ENCODE assay signal across 8 cellular contexts in genomic region chr7:24963218-24963617, GRCh38. TPM values are rescaled to one million over a fixed set of nuclear protein-coding genes. Genes with fewer than 3 reads are reported as not detected.
A peak's percentile ranks its signal among the peaks of the same experiment; 100 is the strongest.
DNase-seq lines count a peak whose midpoint lies in the region; ATAC-seq, FAIRE-seq and TF ChIP-seq lines count a peak whose summit lies in the region.

No MANE protein-coding gene starts in this region.

- H3K4me1 ChIP-seq in DND-41 (ENCODE audit: insufficient read depth, low read length) = peaks cover 50% of the 10 kb centered on the region
- H3K4me1 ChIP-seq in trophoblast cell (ENCODE audit: control insufficient read depth in 1 of 2, insufficient read depth in 2 of 2, low read length in 2 of 2) = peaks cover 6 to 7% of the 10 kb centered on the region in 2 experiments
- H3K4me1 ChIP-seq in Caco-2 = peaks cover 25% of the 10 kb centered on the region

- H3K79me1 ChIP-seq in trophoblast cell (ENCODE audit: low read length) = peaks cover 6% of the 10 kb centered on the region

- H3K9ac ChIP-seq in DND-41 (ENCODE audit: low read depth, low read length) (no peak overlapping the region), trophoblast cell (ENCODE audit: low read length) (no peak overlapping the region)

- DNase-seq in DND-41 = peak; percentile 47
- no peak for DNase-seq in H54 (ENCODE audit: insufficient read length, low spot score)
- peak; percentile 62 for DNase-seq in SIG-M5 treated with dmso at 0.1 percent for 504 hours (lab: John Stamatoyannopoulos, UW; ENCODE audit: unreplicated experiment)
- peak in 1 of 2 donors; percentile 34 for DNase-seq in trophoblast cell
- no peak for DNase-seq in osteocyte (ENCODE audit: extremely low spot score, unreplicated experiment)
- DNase-seq in Caco-2 = no peak
- DNase-seq in NCI-H748 (lab: John Stamatoyannopoulos, UW; ENCODE audit: unreplicated experiment) = no peak

- H3K27ac ChIP-seq in DND-41 (ENCODE audit: low read length) = peak overlapping the region; percentile 19
- H3K27ac ChIP-seq in trophoblast cell (ENCODE audit: low read depth, low read length) = no peak overlapping the region

- H2AFZ ChIP-seq in DND-41 (ENCODE audit: low read depth, low read length) (no peak overlapping the region), trophoblast cell (ENCODE audit: insufficient read depth, low read length, poor library complexity) (no peak overlapping the region)

- no peak overlapping the region for H2BK5ac ChIP-seq in trophoblast cell (ENCODE audit: low read depth, low read length, poor library complexity)

- H3K4me2 ChIP-seq in DND-41 (ENCODE audit: insufficient read depth, low read length) (no peak overlapping the region), trophoblast cell (ENCODE audit: low read length) (no peak overlapping the region)

- no peak for TF ChIP-seq POLR2A in H54 (IDR thresholded peaks at IDR 0.05; ENCODE audit: low read depth, low read length)

- WGBS in trophoblast cell (ENCODE audit: extremely low coverage, insufficient coverage, insufficient read length) = no CpG with 5 or more reads among the region's 2 CpGs

- no peak overlapping the region for H4K91ac ChIP-seq in trophoblast cell (ENCODE audit: low read depth, low read length)

- H4K8ac ChIP-seq in trophoblast cell (ENCODE audit: low read depth, low read length) = no peak overlapping the region

- H3K36me3 ChIP-seq in DND-41 (ENCODE audit: insufficient read depth, low read length) = no peaks in the 10 kb centered on the region
- H3K36me3 ChIP-seq in trophoblast cell (ENCODE audit: control insufficient read depth in 1 of 2, insufficient read depth in 2 of 2, low read length in 2 of 2) = no peaks in the 10 kb centered on the region
- no peaks in the 10 kb centered on the region for H3K36me3 ChIP-seq in Caco-2 (ENCODE audit: control insufficient read depth, insufficient read depth, low read length)

- H4K20me1 ChIP-seq in DND-41 (ENCODE audit: insufficient read depth, low read length) = peaks cover 27% of the 10 kb centered on the region; the same call in 1 of the 2 replicates

- H3K79me2 ChIP-seq in DND-41 (ENCODE audit: insufficient read depth, low read length) = peaks cover 79% of the 10 kb centered on the region
- H3K79me2 ChIP-seq in trophoblast cell (ENCODE audit: control insufficient read depth, insufficient read depth, low read length, poor library complexity) = peaks cover 2% of the 10 kb centered on the region

- no peak overlapping the region for H2AK5ac ChIP-seq in trophoblast cell (ENCODE audit: low read length)

- no peaks in the 10 kb centered on the region for H3K27me3 ChIP-seq in DND-41 (ENCODE audit: insufficient read depth, low read length, poor library complexity)
- no peaks in the 10 kb centered on the region for H3K27me3 ChIP-seq in trophoblast cell (ENCODE audit: insufficient read depth, low read length)
- H3K27me3 ChIP-seq in Caco-2 (replicated peaks; ENCODE audit: control insufficient read depth, insufficient read depth, low read length) = no peaks in the 10 kb centered on the region

- no peak overlapping the region for H3K14ac ChIP-seq in trophoblast cell (ENCODE audit: low read length)

- peak; percentile 27 for FAIRE-seq in H54 (lab: Jason Lieb, UNC)

- H3K27me3 Mint-ChIP-seq in dendritic cell treated with granulocyte-macrophage colony-stimulating factor and Interleukin-4, amounts not matched to agents 40 ng/mL and 50 ng/mL, for 4 days = no peaks in the 10 kb centered on the region
- peaks cover 2% of the 10 kb centered on the region for H3K27me3 Mint-ChIP-seq in osteocyte (ENCODE audit: unreplicated experiment)
- H3K27me3 Mint-ChIP-seq in Caco-2 (ENCODE audit: insufficient read depth, unreplicated experiment) = no peaks in the 10 kb centered on the region

- POLR2A ChIA-PET in Caco-2 (lab: Charles Lee) = no interaction called here

- H3K23ac ChIP-seq in trophoblast cell (ENCODE audit: low read length) = no peak overlapping the region

- H3K4me3 ChIP-seq in DND-41 (ENCODE audit: low read depth in 1 of 2, low read length in 2 of 2) (no peak overlapping the region), trophoblast cell (ENCODE audit: low read depth, low read length) (no peak overlapping the region), Caco-2 (ENCODE audit: low read depth, low read length) (no peak overlapping the region)

- no peaks in the 10 kb centered on the region for H3K9me3 ChIP-seq in DND-41 (ENCODE audit: insufficient read depth, low read length, severe bottlenecking)
- H3K9me3 ChIP-seq in trophoblast cell (ENCODE audit: insufficient read depth, low read depth, low read length) = no peaks in the 10 kb centered on the region
- H3K9me3 ChIP-seq in Caco-2 = no peaks in the 10 kb centered on the region

- H3K36me3 Mint-ChIP-seq in dendritic cell treated with granulocyte-macrophage colony-stimulating factor and Interleukin-4, amounts not matched to agents 40 ng/mL and 50 ng/mL, for 4 days (ENCODE audit: low read depth) = peaks cover 19% of the 10 kb centered on the region
- H3K36me3 Mint-ChIP-seq in osteocyte (ENCODE audit: unreplicated experiment) (no peaks in the 10 kb centered on the region), Caco-2 (ENCODE audit: insufficient read depth, unreplicated experiment) (peaks cover 6% of the 10 kb centered on the region)

- peaks cover 5% of the 10 kb centered on the region for H3K9me3 Mint-ChIP-seq in dendritic cell treated with granulocyte-macrophage colony-stimulating factor and Interleukin-4, amounts not matched to agents 40 ng/mL and 50 ng/mL, for 4 days
- H3K9me3 Mint-ChIP-seq in osteocyte (ENCODE audit: unreplicated experiment) (no peaks in the 10 kb centered on the region), Caco-2 (ENCODE audit: unreplicated experiment) (no peaks in the 10 kb centered on the region)

- H3K18ac ChIP-seq in trophoblast cell (ENCODE audit: low read length) = peak overlapping the region; percentile 16

- CTCF ChIA-PET in Caco-2 (lab: Charles Lee) = no interaction called here

- no peak overlapping the region for H2BK120ac ChIP-seq in trophoblast cell (ENCODE audit: insufficient read depth, low read length, poor library complexity)

- 0 out of 3 replicates have a peak, but pooled peaks have one; percentile 3 for ATAC-seq in DND-41 (ENCODE audit: insufficient read depth, low read depth)

- H3K4me3 Mint-ChIP-seq in dendritic cell treated with granulocyte-macrophage colony-stimulating factor and Interleukin-4, amounts not matched to agents 40 ng/mL and 50 ng/mL, for 4 days = peak overlapping the region; percentile 42
- H3K4me3 Mint-ChIP-seq in osteocyte (ENCODE audit: unreplicated experiment) = no peak overlapping the region
- H3K4me3 Mint-ChIP-seq in Caco-2 (ENCODE audit: unreplicated experiment) = no peak overlapping the region

- intact Hi-C loops in dendritic cell treated with granulocyte-macrophage colony-stimulating factor and Interleukin-4, amounts not matched to agents 40 ng/mL and 50 ng/mL, for 4 days (cut with micrococcal nuclease) = loop anchor here (2.0 to 5.0 kb wide), 2 partner anchors 18 to 41 kb away; partner anchors contain the start of gene OSBPL3
- intact Hi-C loops in Caco-2 (cut with micrococcal nuclease; ENCODE audit: unreplicated experiment) = no loop called here

- TF ChIP-seq CTCF in DND-41 (IDR thresholded peaks at IDR 0.05; ENCODE audit: borderline replicate concordance, extremely low read depth, low read length, poor library complexity, severe bottlenecking) (no peak), osteocyte (IDR thresholded peaks at IDR 0.05) (no peak), Caco-2 (IDR thresholded peaks at IDR 0.05; ENCODE audit: insufficient read depth in 1 of 2, low read depth in 1 of 2, low read length in 1 of 2, severe bottlenecking in 1 of 2, unreplicated experiment in 1 of 2) (no peak)

- no peak overlapping the region for H2BK12ac ChIP-seq in trophoblast cell (ENCODE audit: low read length)

- no peak overlapping the region for H4K12ac ChIP-seq in trophoblast cell (ENCODE audit: low read depth, low read length)

- H3K4me1 Mint-ChIP-seq in dendritic cell treated with granulocyte-macrophage colony-stimulating factor and Interleukin-4, amounts not matched to agents 40 ng/mL and 50 ng/mL, for 4 days (ENCODE audit: low read depth) = peaks cover 80% of the 10 kb centered on the region
- peaks cover 2% of the 10 kb centered on the region for H3K4me1 Mint-ChIP-seq in osteocyte (ENCODE audit: unreplicated experiment)
- H3K4me1 Mint-ChIP-seq in Caco-2 (ENCODE audit: low read depth, unreplicated experiment) = peaks cover 40% of the 10 kb centered on the region

- H3K27ac Mint-ChIP-seq in dendritic cell treated with granulocyte-macrophage colony-stimulating factor and Interleukin-4, amounts not matched to agents 40 ng/mL and 50 ng/mL, for 4 days = peak overlapping the region; percentile 95
- H3K27ac Mint-ChIP-seq in osteocyte (ENCODE audit: unreplicated experiment) (no peak overlapping the region), Caco-2 (ENCODE audit: unreplicated experiment) (no peak overlapping the region)

- no TSS peak for BruUV-seq in Caco-2 (replicated peaks; lab: Mats Ljungman, UMichigan)

- H3K4ac ChIP-seq in trophoblast cell (ENCODE audit: low read depth, low read length) = no peak overlapping the region

RNA-seq across cellular contexts. Expression of gene OSBPL3, which starts 16.8 kb away (rescaled TPM):
- polyA plus RNA-seq in trophoblast cell (2013) = 6.8 and 8.0 TPM in 2 replicates
- total RNA-seq in osteocyte (7.7 and 8.0 TPM in 2 replicates), Caco-2 (2022) (43.9 and 45.1 TPM in 2 replicates)

Comparison
In these comparisons a context has a peak if more than half of its experiments do, and no peak if none do; other contexts are left out.
1. DNase-seq: peak in DND-41 (single experiment) and SIG-M5 treated with dmso at 0.1 percent for 504 hours (single experiment); none in H54 (single experiment), osteocyte (single experiment), Caco-2 (0 of 2) and NCI-H748 (single experiment).